ENCODE assay signal across 18 cellular contexts in genomic region chr6:74805841-74806696, GRCh38.
A peak's percentile ranks its signal among the peaks of the same experiment; 100 is the strongest.
DNase-seq lines count a peak whose midpoint lies in the region; ATAC-seq and TF ChIP-seq lines count a peak whose summit lies in the region.
"Had no signal": no experiment of that assay in that cellular context is flagged by ENCODE, and none has a peak within 500 bp of the region (broad histone marks: within the 10 kb centered on the region; RNA-seq: fewer than 3 reads in every experiment).

No MANE protein-coding gene starts in this region.

- DNase-seq in NCI-H82 treated with DMSO at 0.1 percent for 48 hours (lab: John Stamatoyannopoulos, UW; ENCODE audit: unreplicated experiment) (peak; percentile 30), fibroblast of mammary gland (ENCODE audit: low read depth) (peak; percentile 9), neural crest cell (ENCODE audit: low read depth, low spot score) (no peak), tibial artery (peak in 1 of 2 donors; percentile 37), GOT3 (lab: John Stamatoyannopoulos, UW) (no peak), SJCRH30 (no peak)
- DNase-seq: activated B cell treated with CpG ODN at 0.5 μM for 24 hours; activated CD4-positive, alpha-beta T cell treated with anti-CD3 and anti-CD28 coated beads, Interleukin-2, amount 50 U/mL, for 4 hours; activated CD8-positive, alpha-beta memory T cell treated with anti-CD3 and anti-CD28 coated beads, Interleukin-2, amount 50 U/mL, for 48 hours; activated effector memory CD4-positive, alpha-beta T cell treated with Interleukin-2 at 50 U/mL for 16 hours; activated naive CD8-positive, alpha-beta T cell treated with anti-CD3 and anti-CD28 coated beads, Interleukin-2, amount 50 U/mL, for 24 hours; CD4-positive, alpha-beta T cell; KG1; NCI-H2171 treated with DMSO at 0.1 percent for 48 hours; SW 1271 had no signal

- ATAC-seq in GM19351 (IDR thresholded peaks at IDR 0.05; ENCODE audit: unreplicated experiment), result no peak
- ATAC-seq: activated naive CD8-positive, alpha-beta T cell treated with anti-CD3 and anti-CD28 coated beads, Interleukin-2, amount 50 U/mL, for 24 hours had no signal

- peaks cover 6% of the 10 kb centered on the region for H3K9me3 Mint-ChIP-seq in neural crest cell

- H3K4me1 ChIP-seq in tibial artery (no peaks in the 10 kb centered on the region), SJCRH30 (no peaks in the 10 kb centered on the region)
- H3K4me1 ChIP-seq: parathyroid adenoma had no signal

- peak overlapping the region; percentile 16 for H3K27ac Mint-ChIP-seq in neural crest cell (ENCODE audit: unreplicated experiment)
- H3K27ac Mint-ChIP-seq: activated B cell treated with CpG ODN at 0.5 μM for 24 hours; activated naive CD8-positive, alpha-beta T cell treated with anti-CD3 and anti-CD28 coated beads, Interleukin-2, amount 50 U/mL, for 24 hours; CD4-positive, alpha-beta T cell had no signal

- H3K36me3 ChIP-seq in tibial artery (no peaks in the 10 kb centered on the region), SJCRH30 (no peaks in the 10 kb centered on the region)
- H3K36me3 ChIP-seq: thoracic aorta had no signal

- H3K27me3 Mint-ChIP-seq in neural crest cell (ENCODE audit: low read depth), result no peaks in the 10 kb centered on the region
- H3K27me3 Mint-ChIP-seq: activated B cell treated with CpG ODN at 0.5 μM for 24 hours; activated naive CD8-positive, alpha-beta T cell treated with anti-CD3 and anti-CD28 coated beads, Interleukin-2, amount 50 U/mL, for 24 hours; CD4-positive, alpha-beta T cell had no signal

- no peaks in the 10 kb centered on the region for H3K9me3 ChIP-seq in tibial artery
- no peaks in the 10 kb centered on the region for H3K9me3 ChIP-seq in SJCRH30 (replicated peaks)
- H3K9me3 ChIP-seq: thoracic aorta had no signal

- peak overlapping the region; percentile 3 to 6 for H3K27ac ChIP-seq in tibial artery
- no peak overlapping the region for H3K27ac ChIP-seq in SJCRH30
- H3K27ac ChIP-seq: parathyroid adenoma, thoracic aorta had no signal

- H3K36me3 Mint-ChIP-seq in neural crest cell (ENCODE audit: low read depth), result peaks cover 6% of the 10 kb centered on the region

- peaks cover 19% of the 10 kb centered on the region for H3K4me1 Mint-ChIP-seq in neural crest cell
- H3K4me1 Mint-ChIP-seq: activated B cell treated with CpG ODN at 0.5 μM for 24 hours; activated naive CD8-positive, alpha-beta T cell treated with anti-CD3 and anti-CD28 coated beads, Interleukin-2, amount 50 U/mL, for 24 hours had no signal

- intact Hi-C loops in tibial artery (cut with DNase I; ENCODE audit: low total_unique reads), result no loop called here

- H3K27me3 ChIP-seq in tibial artery, result no peaks in the 10 kb centered on the region
- no peaks in the 10 kb centered on the region for H3K27me3 ChIP-seq in SJCRH30

- H3K4me3 Mint-ChIP-seq in neural crest cell, result no peak overlapping the region
- H3K4me3 Mint-ChIP-seq: activated B cell treated with CpG ODN at 0.5 μM for 24 hours; activated naive CD8-positive, alpha-beta T cell treated with anti-CD3 and anti-CD28 coated beads, Interleukin-2, amount 50 U/mL, for 24 hours; CD4-positive, alpha-beta T cell had no signal

- no peak for TF ChIP-seq CTCF in fibroblast of mammary gland (conservative IDR thresholded peaks at IDR 0.05; ENCODE audit: control insufficient read depth, insufficient read depth, low read depth, low read length)
- no peak for TF ChIP-seq CTCF in neural crest cell (conservative IDR thresholded peaks at IDR 0.05)
- no peak for TF ChIP-seq CTCF in tibial artery (IDR thresholded peaks at IDR 0.05)

- no peak overlapping the region for H3K4me3 ChIP-seq in fibroblast of mammary gland (ENCODE audit: control insufficient read depth, low read depth, low read length)
- H3K4me3 ChIP-seq in tibial artery, result no peak overlapping the region
- H3K4me3 ChIP-seq in SJCRH30, result no peak overlapping the region
- H3K4me3 ChIP-seq: thoracic aorta had no signal

Comparison
In these comparisons a context has a peak if more than half of its experiments do, and no peak if none do; other contexts are left out.
1. DNase-seq: peak in NCI-H82 treated with DMSO at 0.1 percent for 48 hours (single experiment) and fibroblast of mammary gland (single experiment); none in neural crest cell (single experiment), GOT3 (single experiment) and SJCRH30 (0 of 2).